2 cellular contexts compared by ENCODE assay signal in genomic region chr18:66167829-66168463, GRCh38.
TF ChIP-seq lines count a peak whose summit lies in the region.

No MANE protein-coding gene starts in this region.

TF ChIP-seq in GM23338, 12 proteins besides CTCF, POLR2A, EP300 and RAD21:
- no peak for TF ChIP-seq ZNF462 (CRISPR knock-in tag; IDR thresholded peaks at IDR 0.05)
- no peak for TF ChIP-seq STAT1 (IDR thresholded peaks at IDR 0.05; ENCODE audit: unreplicated experiment)
- TF ChIP-seq, protein P1, sequence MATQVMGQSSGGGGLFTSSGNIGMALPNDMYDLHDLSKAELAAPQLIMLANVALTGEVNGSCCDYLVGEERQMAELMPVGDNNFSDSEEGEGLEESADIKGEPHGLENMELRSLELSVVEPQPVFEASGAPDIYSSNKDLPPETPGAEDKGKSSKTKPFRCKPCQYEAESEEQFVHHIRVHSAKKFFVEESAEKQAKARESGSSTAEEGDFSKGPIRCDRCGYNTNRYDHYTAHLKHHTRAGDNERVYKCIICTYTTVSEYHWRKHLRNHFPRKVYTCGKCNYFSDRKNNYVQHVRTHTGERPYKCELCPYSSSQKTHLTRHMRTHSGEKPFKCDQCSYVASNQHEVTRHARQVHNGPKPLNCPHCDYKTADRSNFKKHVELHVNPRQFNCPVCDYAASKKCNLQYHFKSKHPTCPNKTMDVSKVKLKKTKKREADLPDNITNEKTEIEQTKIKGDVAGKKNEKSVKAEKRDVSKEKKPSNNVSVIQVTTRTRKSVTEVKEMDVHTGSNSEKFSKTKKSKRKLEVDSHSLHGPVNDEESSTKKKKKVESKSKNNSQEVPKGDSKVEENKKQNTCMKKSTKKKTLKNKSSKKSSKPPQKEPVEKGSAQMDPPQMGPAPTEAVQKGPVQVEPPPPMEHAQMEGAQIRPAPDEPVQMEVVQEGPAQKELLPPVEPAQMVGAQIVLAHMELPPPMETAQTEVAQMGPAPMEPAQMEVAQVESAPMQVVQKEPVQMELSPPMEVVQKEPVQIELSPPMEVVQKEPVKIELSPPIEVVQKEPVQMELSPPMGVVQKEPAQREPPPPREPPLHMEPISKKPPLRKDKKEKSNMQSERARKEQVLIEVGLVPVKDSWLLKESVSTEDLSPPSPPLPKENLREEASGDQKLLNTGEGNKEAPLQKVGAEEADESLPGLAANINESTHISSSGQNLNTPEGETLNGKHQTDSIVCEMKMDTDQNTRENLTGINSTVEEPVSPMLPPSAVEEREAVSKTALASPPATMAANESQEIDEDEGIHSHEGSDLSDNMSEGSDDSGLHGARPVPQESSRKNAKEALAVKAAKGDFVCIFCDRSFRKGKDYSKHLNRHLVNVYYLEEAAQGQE (IDR thresholded peaks at IDR 0.05; ENCODE audit: unreplicated experiment): no peak
- no peak for TF ChIP-seq ZNF114 (CRISPR knock-in tag; IDR thresholded peaks at IDR 0.05)

TF ChIP-seq in GM12878, 131 proteins besides CTCF, POLR2A, EP300 and RAD21 (continued from another document):
- no peak for TF ChIP-seq ESRRA (IDR thresholded peaks at IDR 0.05; ENCODE audit: low read length)
- TF ChIP-seq CHD2 (IDR thresholded peaks at IDR 0.05; ENCODE audit: borderline replicate concordance, low read depth, low read length): no peak
- TF ChIP-seq HDGF (IDR thresholded peaks at IDR 0.05): no peak
- no peak for TF ChIP-seq CBFB (IDR thresholded peaks at IDR 0.05; ENCODE audit: low read depth)
- TF ChIP-seq EZH2 (IDR thresholded peaks at IDR 0.05; ENCODE audit: borderline replicate concordance, control insufficient read depth, low read depth, low read length): no peak
- TF ChIP-seq ZBTB33 (IDR thresholded peaks at IDR 0.05): no peak
- no peak for TF ChIP-seq NKRF (conservative IDR thresholded peaks at IDR 0.05)
TF ChIP-seq in GM12878: peak in this region for 0.
